ENCODE assay signal across 8 cellular contexts in genomic region chr15:42495361-42496212, GRCh38. TPM values are rescaled to one million over a fixed set of nuclear protein-coding genes. Genes with fewer than 3 reads are reported as not detected.
A peak's percentile ranks its signal among the peaks of the same experiment; 100 is the strongest.
DNase-seq lines count a peak whose midpoint lies in the region; ATAC-seq and TF ChIP-seq lines count a peak whose summit lies in the region.

SNAP23 (plus strand) TSS chr15:42495634; CDS start chr15:42511847, 16,213 bp downstream.

- H3K9me3 ChIP-seq in BLaER1 (no peaks in the 10 kb centered on the region), left lung (no peaks in the 10 kb centered on the region)

- H3K4me2 ChIP-seq in BLaER1, result peak within 1 kb of the TSS; percentile 88

- peak within 1 kb of the TSS; percentile 67 for H3K27ac ChIP-seq in BLaER1
- peak within 1 kb of the TSS; percentile 94 to 95 for H3K27ac ChIP-seq in left lung

- intact Hi-C loops in left lung (cut with DNase I), result no loop called here

- TF ChIP-seq CTCF in left lung (IDR thresholded peaks at IDR 0.05), result no peak

- H3K27me3 ChIP-seq in BLaER1 (no peaks in the 10 kb centered on the region), left lung (no peaks in the 10 kb centered on the region)

- H3K4me1 ChIP-seq in BLaER1 (peaks cover 76% of the 10 kb centered on the region), left lung (peaks cover 12 to 85% of the 10 kb centered on the region in 2 donors)

- peak; percentile 82 for ATAC-seq in GM19372 (IDR thresholded peaks at IDR 0.05; ENCODE audit: low read depth, unreplicated experiment)
- ATAC-seq in HG03521 (IDR thresholded peaks at IDR 0.05; ENCODE audit: unreplicated experiment), result peak; percentile 74
- ATAC-seq in left lung, result peak; percentile 92

- DNase-seq in NCI-H774 (lab: John Stamatoyannopoulos, UW), result peak; percentile 81
- peak; percentile 60 to 62 for DNase-seq in activated CD4-positive, alpha-beta T cell treated with anti-CD3 and anti-CD28 coated beads, Interleukin-2, amount 50 U/mL, for 4 hours
- DNase-seq in dermis blood vessel endothelial cell, result peak; percentile 98
- peak; percentile 95 to 99 for DNase-seq in left lung
- peak; percentile 56 for DNase-seq in stimulated activated CD4-positive, alpha-beta T cell treated with anti-CD3 and anti-CD28 coated beads, Interleukin-2, amount 100 ng/mL, for 4 hours (ENCODE audit: low read depth)

- peak within 1 kb of the TSS; percentile 84 for H3K9ac ChIP-seq in BLaER1

- H3K36me3 ChIP-seq in BLaER1 (no peaks in the 10 kb centered on the region), left lung (no peaks in the 10 kb centered on the region)

- peaks cover 21% of the 10 kb centered on the region; the same call in 1 of the 2 replicates for H4K20me1 ChIP-seq in BLaER1

- H3K4me3 ChIP-seq in BLaER1, result peak within 1 kb of the TSS; percentile 83
- H3K4me3 ChIP-seq in left lung, result peak within 1 kb of the TSS; percentile 51 to 77

RNA-seq across cellular contexts. Expression of gene SNAP23, which starts in this region (rescaled TPM):
- 181 and 203 TPM in 2 replicates for total RNA-seq in dermis blood vessel endothelial cell
- total RNA-seq in left lung, result 10 to 100 TPM; 89.9 to 96.3 TPM

Comparison
In these comparisons a context has a peak if more than half of its experiments do, and no peak if none do; other contexts are left out.
1. Peak in every context shown above with its lines: DNase-seq, ATAC-seq, H3K4me3 ChIP-seq and H3K27ac ChIP-seq.